1 cellular context compared by ENCODE assay signal in genomic region chr20:37341632-37342031, GRCh38.
A peak's percentile ranks its signal among the peaks of the same experiment; 100 is the strongest.
TF ChIP-seq lines count a peak whose summit lies in the region.

No MANE protein-coding gene starts in this region.

TF ChIP-seq in HepG2, 621 proteins besides CTCF, POLR2A, EP300 and RAD21 (continued from another document):
- TF ChIP-seq ZNF318 (CRISPR knock-in tag; IDR thresholded peaks at IDR 0.05): no peak
- TF ChIP-seq ZNF232 (CRISPR knock-in tag; IDR thresholded peaks at IDR 0.05; ENCODE audit: borderline replicate concordance): no peak
- no peak for TF ChIP-seq ZNF772 (CRISPR knock-in tag; IDR thresholded peaks at IDR 0.05)
- TF ChIP-seq PRPF4 (IDR thresholded peaks at IDR 0.05; ENCODE audit: low read depth, low read length, poor library complexity, severe bottlenecking): peak; percentile 74
- TF ChIP-seq ZNF446 (CRISPR knock-in tag; IDR thresholded peaks at IDR 0.05): no peak
- peak; percentile 30; the same call in 1 of the 2 replicates for TF ChIP-seq AHR (CRISPR knock-in tag; IDR thresholded peaks at IDR 0.05)
- TF ChIP-seq SP1 (IDR thresholded peaks at IDR 0.05): no peak
- TF ChIP-seq SP1 (CRISPR knock-in tag; IDR thresholded peaks at IDR 0.05): no peak
- TF ChIP-seq ZNF512 (CRISPR knock-in tag; IDR thresholded peaks at IDR 0.05): no peak
- no peak for TF ChIP-seq TCF12 (IDR thresholded peaks at IDR 0.05)
- no peak for TF ChIP-seq TCF12 (CRISPR knock-in tag; IDR thresholded peaks at IDR 0.05)
- no peak for TF ChIP-seq JUN (CRISPR knock-in tag; IDR thresholded peaks at IDR 0.05)
- TF ChIP-seq ZMYM3 (CRISPR knock-in tag; IDR thresholded peaks at IDR 0.05): no peak
- TF ChIP-seq ZNF891 (CRISPR knock-in tag; IDR thresholded peaks at IDR 0.05): no peak
- TF ChIP-seq HNF4G (IDR thresholded peaks at IDR 0.05; ENCODE audit: borderline replicate concordance, low read depth, low read length): no peak
- no peak for TF ChIP-seq HNF4G (CRISPR knock-in tag; IDR thresholded peaks at IDR 0.05; ENCODE audit: borderline replicate concordance, low read depth)
- TF ChIP-seq ZKSCAN1 (IDR thresholded peaks at IDR 0.05; ENCODE audit: low read length): no peak
- peak; percentile 98 for TF ChIP-seq ZBTB38 (CRISPR knock-in tag; IDR thresholded peaks at IDR 0.05)
- no peak for TF ChIP-seq ZNF354B (CRISPR knock-in tag; IDR thresholded peaks at IDR 0.05)
- TF ChIP-seq GATA4 (IDR thresholded peaks at IDR 0.05; ENCODE audit: borderline replicate concordance, low read depth): no peak
- TF ChIP-seq MED8 (CRISPR knock-in tag; IDR thresholded peaks at IDR 0.05; ENCODE audit: insufficient replicate concordance): no peak
- TF ChIP-seq SOX13 (IDR thresholded peaks at IDR 0.05): no peak
- TF ChIP-seq SOX13 (CRISPR knock-in tag; conservative IDR thresholded peaks at IDR 0.05 in 1 of 2, IDR thresholded peaks at IDR 0.05 in 1 of 2): no peak
- no peak for TF ChIP-seq SMAD9 (CRISPR knock-in tag; IDR thresholded peaks at IDR 0.05)
- 0 out of 2 replicates have a peak, but pooled peaks have one; percentile 1 for TF ChIP-seq ETV5 (CRISPR knock-in tag; IDR thresholded peaks at IDR 0.05; ENCODE audit: borderline replicate concordance)
- no peak for TF ChIP-seq ZBTB49 (CRISPR knock-in tag; IDR thresholded peaks at IDR 0.05; ENCODE audit: borderline replicate concordance)
- peak; percentile 91 for TF ChIP-seq MNT (IDR thresholded peaks at IDR 0.05)
- TF ChIP-seq ZNF597 (CRISPR knock-in tag; IDR thresholded peaks at IDR 0.05): no peak
- no peak; the same call in 1 of the 2 replicates for TF ChIP-seq ZNF280B (CRISPR knock-in tag; IDR thresholded peaks at IDR 0.05; ENCODE audit: borderline replicate concordance)
- TF ChIP-seq ZNF251 (CRISPR knock-in tag; IDR thresholded peaks at IDR 0.05): no peak
- peak; percentile 35; the same call in 1 of the 2 replicates for TF ChIP-seq SP4 (CRISPR knock-in tag; IDR thresholded peaks at IDR 0.05)
- TF ChIP-seq POGK (CRISPR knock-in tag; conservative IDR thresholded peaks at IDR 0.05): no peak
- no peak for TF ChIP-seq ZNF564 (CRISPR knock-in tag; IDR thresholded peaks at IDR 0.05)
- no peak for TF ChIP-seq MZF1 (CRISPR knock-in tag; IDR thresholded peaks at IDR 0.05; ENCODE audit: borderline replicate concordance)
- no peak for TF ChIP-seq LBX2 (CRISPR knock-in tag; IDR thresholded peaks at IDR 0.05; ENCODE audit: borderline replicate concordance)
- TF ChIP-seq ZFP62 (CRISPR knock-in tag; IDR thresholded peaks at IDR 0.05): no peak
- 0 out of 2 replicates have a peak, but pooled peaks have one; percentile 35 for TF ChIP-seq EED (CRISPR knock-in tag; IDR thresholded peaks at IDR 0.05)
- TF ChIP-seq NFE2L1 (CRISPR knock-in tag; IDR thresholded peaks at IDR 0.05; ENCODE audit: borderline replicate concordance): no peak
- no peak for TF ChIP-seq GRHL1 (CRISPR knock-in tag; conservative IDR thresholded peaks at IDR 0.05)
- TF ChIP-seq NFKBIZ (CRISPR knock-in tag; IDR thresholded peaks at IDR 0.05): no peak
